9 cellular contexts compared by ENCODE assay signal in genomic region chr12:50088577-50089335, GRCh38. TPM values are rescaled to one million over a fixed set of nuclear protein-coding genes. Genes with fewer than 3 reads are reported as not detected.
A peak's percentile ranks its signal among the peaks of the same experiment; 100 is the strongest.
DNase-seq lines count a peak whose midpoint lies in the region; ATAC-seq and TF ChIP-seq lines count a peak whose summit lies in the region.
"Had no signal": no experiment of that assay in that cellular context is flagged by ENCODE, and none has a peak within 500 bp of the region (broad histone marks: within the 10 kb centered on the region; RNA-seq: fewer than 3 reads in every experiment).

No MANE protein-coding gene starts in this region.

- in situ Hi-C loops in ACHN (cut with HindIII; ENCODE audit: low pct_ligation_motif_present, low pct_unique_long_range_greater_than_20kb, low sequenced_read_pairs) = no loop called here

- H3K4me3 ChIP-seq in tibial artery = no peak overlapping the region

- intact Hi-C loops in tibial artery (cut with DNase I; ENCODE audit: low total_unique reads) = no loop called here

- ATAC-seq in memory B cell (ENCODE audit: low read depth) (peak; percentile 24), HG03432 (IDR thresholded peaks at IDR 0.05; ENCODE audit: unreplicated experiment) (no peak)

- H3K27ac Mint-ChIP-seq in chondrocyte (ENCODE audit: unreplicated experiment) (peak overlapping the region; percentile 90), memory B cell (peak overlapping the region; percentile 22)

- H3K4me1 ChIP-seq in tibial artery = peaks cover 0 to 20% (median 16%) of the 10 kb centered on the region in 4 donors

- H3K9me3 ChIP-seq in tibial artery = no peaks in the 10 kb centered on the region

- H3K36me3 Mint-ChIP-seq in chondrocyte (ENCODE audit: low read depth) (peaks cover 29% of the 10 kb centered on the region), memory B cell (peaks cover 21% of the 10 kb centered on the region)

- peak; percentile 81 for TF ChIP-seq CTCF in GM12874 (IDR thresholded peaks at IDR 0.05; ENCODE audit: insufficient read depth, low read depth, low read length)
- peak; percentile 94 for TF ChIP-seq CTCF in VCaP (conservative IDR thresholded peaks at IDR 0.05)
- TF ChIP-seq CTCF in chondrocyte (IDR thresholded peaks at IDR 0.05) = peak; percentile 90
- peak; percentile 65 to 74 for TF ChIP-seq CTCF in tibial artery (IDR thresholded peaks at IDR 0.05)

- peaks cover 55 to 72% (median 69%) of the 10 kb centered on the region in 3 donors for H3K36me3 ChIP-seq in tibial artery

- H3K4me3 Mint-ChIP-seq in chondrocyte (ENCODE audit: unreplicated experiment) (peak overlapping the region; percentile 54), memory B cell (no peak overlapping the region)

- H3K9me3 Mint-ChIP-seq in chondrocyte (ENCODE audit: low read depth) (no peaks in the 10 kb centered on the region), memory B cell (no peaks in the 10 kb centered on the region)

- no peaks in the 10 kb centered on the region for H3K27me3 ChIP-seq in tibial artery

- DNase-seq in ACHN (peak; percentile 78), NCI-H146 treated with DMSO at 0.1 percent for 48 hours (lab: John Stamatoyannopoulos, UW; ENCODE audit: unreplicated experiment) (peak; percentile 64), chondrocyte (ENCODE audit: low spot score) (no peak), memory B cell (ENCODE audit: low spot score in 2 of 2) (peak; percentile 53 to 54), tibial artery (no peak)

- H3K27ac ChIP-seq in VCaP = 0 out of 2 replicates have a peak overlapping the region, but pooled peaks have one; percentile 4
- H3K27ac ChIP-seq in tibial artery = no peak overlapping the region

- H3K4me1 Mint-ChIP-seq in chondrocyte (ENCODE audit: low read depth) = peaks cover 42% of the 10 kb centered on the region
- peaks cover 18% of the 10 kb centered on the region for H3K4me1 Mint-ChIP-seq in memory B cell

- H3K27me3 Mint-ChIP-seq in chondrocyte (ENCODE audit: low read depth) (no peaks in the 10 kb centered on the region), memory B cell (no peaks in the 10 kb centered on the region)

RNA-seq across cellular contexts. Expression of gene SMARCD1, which starts 3.6 kb away (rescaled TPM):
- 50.8 to 55.7 TPM (median 52.0 TPM) in 3 replicates for total RNA-seq in chondrocyte

RNA-seq across cellular contexts. Expression of gene GPD1, which starts 15.1 kb away (rescaled TPM):
- total RNA-seq in chondrocyte = 0.46 TPM in 1 of 3 replicates, not detected in the others
- total RNA-seq: glomerular endothelial cell had no signal

RNA-seq across cellular contexts. Expression of gene COX14, which starts 23.3 kb away (rescaled TPM):
- total RNA-seq in chondrocyte = 37.8 to 53.1 TPM (median 44.7 TPM) in 3 replicates

RNA-seq across cellular contexts. Expression of gene ASIC1, which starts 31.4 kb away (rescaled TPM):
- total RNA-seq in chondrocyte = 2.5 to 4.4 TPM (median 3.9 TPM) in 3 replicates

Comparison
In these comparisons a context has a peak if more than half of its experiments do, and no peak if none do; other contexts are left out.
1. DNase-seq: peak in ACHN (single experiment), NCI-H146 treated with DMSO at 0.1 percent for 48 hours (single experiment) and memory B cell (2 of 2); none in chondrocyte (single experiment) and tibial artery (0 of 2).
2. Peak in every context shown above with its lines, with median percentiles within 50 percentile points of each other: CTCF ChIP-seq.